8 cellular contexts compared by ENCODE assay signal in genomic region chr12:57462307-57463253, GRCh38. TPM values are rescaled to one million over a fixed set of nuclear protein-coding genes. Genes with fewer than 3 reads are reported as not detected.
DNase-seq lines count a peak whose midpoint lies in the region; ATAC-seq and TF ChIP-seq lines count a peak whose summit lies in the region.

No MANE protein-coding gene starts in this region.

- H3K9me3 Mint-ChIP-seq in chondrocyte (ENCODE audit: low read depth) = no peaks in the 10 kb centered on the region

- H3K9me3 ChIP-seq in BE2C = no peaks in the 10 kb centered on the region

- peaks cover 3% of the 10 kb centered on the region for H3K4me1 ChIP-seq in BE2C

- peak overlapping the region; percentile 65 for H3K4me3 ChIP-seq in BE2C (ENCODE audit: low read depth, low read length)

- TF ChIP-seq CTCF in BE2C (IDR thresholded peaks at IDR 0.05; ENCODE audit: low read depth, low read length) = peak; percentile 97
- peak; percentile 96 for TF ChIP-seq CTCF in chondrocyte (IDR thresholded peaks at IDR 0.05)

- no peaks in the 10 kb centered on the region for H3K36me3 ChIP-seq in BE2C

- no peaks in the 10 kb centered on the region for H3K27me3 Mint-ChIP-seq in chondrocyte (ENCODE audit: low read depth)

- peaks cover 35% of the 10 kb centered on the region for H3K4me1 Mint-ChIP-seq in chondrocyte (ENCODE audit: low read depth)

- DNase-seq in BE2C = peak; percentile 88
- peak; percentile 91 for DNase-seq in NCI-H226
- DNase-seq in chondrocyte (ENCODE audit: low spot score) = peak; percentile 90
- peak; percentile 91 for DNase-seq in kidney tubule cell (ENCODE audit: low spot score)
- peak; percentile 74 to 79 for DNase-seq in stimulated activated CD4-positive, alpha-beta T cell treated with anti-CD3 and anti-CD28 coated beads, Interleukin-1b, Interleukin-23, amount 100 ng/mL, for 1 hour (ENCODE audit: low read depth in 2 of 2)

- H3K27ac Mint-ChIP-seq in chondrocyte (ENCODE audit: unreplicated experiment) = peak overlapping the region; percentile 90

- H3K4me3 Mint-ChIP-seq in chondrocyte (ENCODE audit: unreplicated experiment) = peak overlapping the region; percentile 95

- peaks cover 47% of the 10 kb centered on the region for H3K27me3 ChIP-seq in BE2C

- ATAC-seq in GM19025 (IDR thresholded peaks at IDR 0.05; ENCODE audit: low read depth, unreplicated experiment) (peak; percentile 57), HG03196 (IDR thresholded peaks at IDR 0.05; ENCODE audit: unreplicated experiment) (peak; percentile 63)
- peak; percentile 84 to 89 for ATAC-seq in activated CD4-positive, CD25-positive, alpha-beta regulatory T cell treated with anti-CD3 and anti-CD28 coated beads, Interleukin-2, amount 50 U/mL, for 24 hours

- H3K36me3 Mint-ChIP-seq in chondrocyte (ENCODE audit: low read depth) = no peaks in the 10 kb centered on the region

RNA-seq across cellular contexts. Expression of gene GLI1, which starts 3.0 kb away (rescaled TPM):
- polyA plus RNA-seq in BE2C (2012; ENCODE audit: insufficient read depth, insufficient read length, low read depth) = 1.5 TPM
- total RNA-seq in chondrocyte = 6.2 to 8.3 TPM (median 6.8 TPM) in 3 replicates

RNA-seq across cellular contexts. Expression of gene INHBE, which starts 7.5 kb away (rescaled TPM):
- polyA plus RNA-seq in BE2C (2012; ENCODE audit: insufficient read depth, insufficient read length, low read depth) = 12.7 TPM
- total RNA-seq in chondrocyte = 0.77 to 8.5 TPM (median 8.4 TPM) in 3 replicates

RNA-seq across cellular contexts. Expression of gene ARHGAP9, which starts 17.1 kb away (rescaled TPM):
- polyA plus RNA-seq in BE2C (2012; ENCODE audit: insufficient read depth, insufficient read length, low read depth) = 1.4 TPM
- 2.9 to 3.1 TPM in 2 of 3 replicates, not detected in the other for total RNA-seq in chondrocyte

RNA-seq across cellular contexts. Expression of gene MARS1, which starts 25.3 kb away (rescaled TPM):
- 846 TPM for polyA plus RNA-seq in BE2C (2012; ENCODE audit: insufficient read depth, insufficient read length, low read depth)
- 176 to 350 TPM (median 331 TPM) in 3 replicates for total RNA-seq in chondrocyte

RNA-seq across cellular contexts. Expression of gene INHBC, which starts 28.0 kb away (rescaled TPM):
- polyA plus RNA-seq in BE2C (2012; ENCODE audit: insufficient read depth, insufficient read length, low read depth) = not detected
- not detected in 3 replicates for total RNA-seq in chondrocyte

Comparison
In these comparisons a context has a peak if more than half of its experiments do, and no peak if none do; other contexts are left out.
1. Peak in every context shown above with its lines: DNase-seq, ATAC-seq and H3K4me3 ChIP-seq.